Comparison of ENCODE assay signal across 8 cellular contexts in the genomic region with DNA sequence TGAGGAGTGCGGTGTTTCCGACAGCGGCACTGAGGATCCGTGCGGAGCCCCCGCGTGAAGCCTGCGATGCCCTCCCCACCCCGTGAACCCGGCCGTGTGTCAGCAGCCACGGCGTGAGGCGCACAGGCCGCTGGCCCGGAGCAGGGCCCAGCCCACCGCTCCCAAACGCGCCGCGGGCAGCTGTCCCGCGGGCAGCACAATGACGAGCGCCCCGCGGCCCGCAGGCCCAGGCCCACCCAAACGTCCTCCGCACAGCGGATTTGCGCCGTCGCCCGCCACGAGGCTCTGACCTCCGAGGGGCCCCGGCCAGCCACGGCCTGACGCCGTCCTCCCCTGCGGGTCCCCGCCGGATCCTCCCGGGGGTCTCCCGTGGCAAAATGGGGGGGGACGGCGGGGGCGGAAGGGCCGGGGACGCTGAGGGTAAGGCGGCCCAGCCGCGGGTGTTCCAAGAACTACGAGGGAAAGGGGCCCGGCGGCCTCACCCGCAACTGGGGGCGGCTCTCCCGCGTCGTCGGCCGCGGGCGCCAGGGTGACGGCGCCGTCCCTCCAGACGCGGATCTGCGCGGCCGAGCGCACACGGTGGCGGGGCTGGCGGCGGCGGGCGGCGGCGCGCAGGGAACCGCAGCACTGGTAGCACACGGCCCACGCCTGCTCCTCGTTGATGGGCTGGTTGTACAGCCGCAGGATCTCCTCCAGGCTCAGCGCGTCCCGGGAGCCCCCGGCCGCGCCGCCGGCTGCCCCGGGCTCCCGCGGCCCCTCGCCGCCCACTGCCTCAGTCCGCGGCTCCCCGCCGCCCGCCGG. TPM values are rescaled to one million over a fixed set of nuclear protein-coding genes. Genes with fewer than 3 reads are reported as not detected.
A peak's percentile ranks its signal among the peaks of the same experiment; 100 is the strongest.
DNase-seq lines count a peak whose midpoint lies in the region; ATAC-seq and TF ChIP-seq lines count a peak whose summit lies in the region.

No MANE protein-coding gene starts in this region.

- no peaks in the 10 kb centered on the region for H3K27me3 ChIP-seq in hepatocyte
- H3K27me3 ChIP-seq in rectal smooth muscle tissue (ENCODE audit: control insufficient read depth, insufficient read depth, low read length): no peaks in the 10 kb centered on the region

- 0% methylated on average over 37 of the region's 108 CpGs for WGBS in hepatocyte (ENCODE audit: low lambda C conversion rate, missing lambda C conversion rate)

- H3K4me1 ChIP-seq in OCI-LY7 (ENCODE audit: insufficient read depth, low read length, poor library complexity, severe bottlenecking) (peaks cover 3% of the 10 kb centered on the region), hepatocyte (ENCODE audit: insufficient read depth) (no peaks in the 10 kb centered on the region), rectal smooth muscle tissue (ENCODE audit: control insufficient read depth, insufficient read depth, low read length) (no peaks in the 10 kb centered on the region)

- no peaks in the 10 kb centered on the region for H4K20me1 ChIP-seq in OCI-LY7 (ENCODE audit: insufficient read depth, low read length)
- peaks cover 23% of the 10 kb centered on the region for H4K20me1 ChIP-seq in hepatocyte (ENCODE audit: insufficient read depth, poor library complexity, severe bottlenecking)

- H3K9me2 ChIP-seq in OCI-LY7 (ENCODE audit: insufficient read depth, low read length) (no peaks in the 10 kb centered on the region), hepatocyte (replicated peaks; ENCODE audit: insufficient read depth) (no peaks in the 10 kb centered on the region)

- H3K4me3 ChIP-seq in OCI-LY7 (ENCODE audit: low read depth, low read length, poor library complexity, severe bottlenecking): peak overlapping the region; percentile 63
- H3K4me3 ChIP-seq in hepatocyte: peak overlapping the region; percentile 92
- peak overlapping the region; percentile 61 for H3K4me3 ChIP-seq in rectal smooth muscle tissue (ENCODE audit: low read length)

- no peak overlapping the region for H3K9ac ChIP-seq in rectal smooth muscle tissue (ENCODE audit: low read length)

- no peaks in the 10 kb centered on the region for H3K9me3 ChIP-seq in OCI-LY7 (ENCODE audit: low read length)
- H3K9me3 ChIP-seq in hepatocyte (ENCODE audit: low read depth): no peaks in the 10 kb centered on the region

- intact Hi-C loops in OCI-LY7 (cut with micrococcal nuclease; ENCODE audit: unreplicated experiment): no loop called here

- peak overlapping the region; percentile 70 for H3K4me2 ChIP-seq in OCI-LY7 (ENCODE audit: low read length)
- peak overlapping the region; percentile 97 for H3K4me2 ChIP-seq in hepatocyte

- CTCF ChIA-PET in OCI-LY7 (lab: Charles Lee; ENCODE audit: unreplicated experiment): no interaction called here

- no peak overlapping the region for H3K27ac ChIP-seq in OCI-LY7 (ENCODE audit: low read depth, low read length, poor library complexity, severe bottlenecking)
- peak overlapping the region; percentile 96 for H3K27ac ChIP-seq in hepatocyte
- H3K27ac ChIP-seq in rectal smooth muscle tissue (ENCODE audit: low read depth, low read length): peak overlapping the region; percentile 72

- H2AFZ ChIP-seq in OCI-LY7 (ENCODE audit: low read length) (peak overlapping the region; percentile 47; the same call in 1 of the 2 replicates), hepatocyte (peak overlapping the region; percentile 80)

- H3K79me2 ChIP-seq in OCI-LY7 (ENCODE audit: insufficient read depth, low read depth, low read length) (no peaks in the 10 kb centered on the region), hepatocyte (peaks cover 38% of the 10 kb centered on the region)

- BruUV-seq in OCI-LY7 (replicated peaks; lab: Mats Ljungman, UMichigan): no TSS peak

- TF ChIP-seq CTCF in OCI-LY7 (conservative IDR thresholded peaks at IDR 0.05; ENCODE audit: low read length) (no peak), hepatocyte (IDR thresholded peaks at IDR 0.05; ENCODE audit: poor library complexity) (no peak)

- POLR2A ChIA-PET in OCI-LY7 (lab: Charles Lee): no interaction called here

- H3K36me3 ChIP-seq in OCI-LY7 (ENCODE audit: insufficient read depth, low read length) (no peaks in the 10 kb centered on the region), hepatocyte (replicated peaks; ENCODE audit: insufficient read depth, low read depth) (no peaks in the 10 kb centered on the region), rectal smooth muscle tissue (ENCODE audit: control insufficient read depth, insufficient read depth, low read length) (no peaks in the 10 kb centered on the region)

- peak; percentile 42 for ATAC-seq in HG02588 (IDR thresholded peaks at IDR 0.05; ENCODE audit: unreplicated experiment)

- DNase-seq in NCI-H82 (lab: John Stamatoyannopoulos, UW) (peak; percentile 71), NCI-H82 treated with DMSO at 0.1 percent for 48 hours (lab: John Stamatoyannopoulos, UW; ENCODE audit: unreplicated experiment) (no peak), OCI-LY7 (ENCODE audit: low spot score) (no peak), anterior cingulate cortex (lab: John Stamatoyannopoulos, UW) (peak in 31 of 58 donors; percentile 10 to 68 (median 40)), hepatocyte (ENCODE audit: low spot score) (peak; percentile 72), epidermal melanocyte (ENCODE audit: insufficient read length, low spot score) (no peak)

RNA-seq across cellular contexts. Expression of a gene that starts 0.7 kb away (rescaled TPM):
- total RNA-seq in OCI-LY7 (2014; rRNA removed; shearing (Covaris generic)): 0.19 TPM in 1 of 2 replicates, not detected in the other
- total RNA-seq in OCI-LY7 (2022) (1.1 and 2.4 TPM in 2 replicates), hepatocyte (18.9 and 21.0 TPM in 2 replicates)
- polyA plus RNA-seq in hepatocyte: 11.1 and 13.1 TPM in 2 replicates

RNA-seq across cellular contexts. Expression of a gene that starts 45.3 kb away (rescaled TPM):
- total RNA-seq in OCI-LY7 (2014; rRNA removed; shearing (Covaris generic)): 22.1 and 23.7 TPM in 2 replicates
- total RNA-seq in OCI-LY7 (2022): 13.7 and 14.1 TPM in 2 replicates
- total RNA-seq in hepatocyte: 10.0 and 11.9 TPM in 2 replicates
- polyA plus RNA-seq in hepatocyte: 2.0 and 4.7 TPM in 2 replicates

RNA-seq across cellular contexts. Expression of a gene that starts 45.6 kb away (rescaled TPM):
- total RNA-seq in OCI-LY7 (2014; rRNA removed; shearing (Covaris generic)): 61.7 and 69.2 TPM in 2 replicates
- total RNA-seq in OCI-LY7 (2022) (98.8 and 103 TPM in 2 replicates), hepatocyte (76.2 and 92.0 TPM in 2 replicates)
- polyA plus RNA-seq in hepatocyte: 76.2 and 79.4 TPM in 2 replicates

Comparison
In these comparisons a context has a peak if more than half of its experiments do, and no peak if none do; other contexts are left out.
1. DNase-seq: peak in NCI-H82 (single experiment), anterior cingulate cortex (31 of 58) and hepatocyte (single experiment); none in NCI-H82 treated with DMSO at 0.1 percent for 48 hours (single experiment), OCI-LY7 (single experiment) and epidermal melanocyte (single experiment).
2. Peak in every context shown above with its lines, with median percentiles within 50 percentile points of each other: H3K4me3 ChIP-seq.